In the genomic region with DNA sequence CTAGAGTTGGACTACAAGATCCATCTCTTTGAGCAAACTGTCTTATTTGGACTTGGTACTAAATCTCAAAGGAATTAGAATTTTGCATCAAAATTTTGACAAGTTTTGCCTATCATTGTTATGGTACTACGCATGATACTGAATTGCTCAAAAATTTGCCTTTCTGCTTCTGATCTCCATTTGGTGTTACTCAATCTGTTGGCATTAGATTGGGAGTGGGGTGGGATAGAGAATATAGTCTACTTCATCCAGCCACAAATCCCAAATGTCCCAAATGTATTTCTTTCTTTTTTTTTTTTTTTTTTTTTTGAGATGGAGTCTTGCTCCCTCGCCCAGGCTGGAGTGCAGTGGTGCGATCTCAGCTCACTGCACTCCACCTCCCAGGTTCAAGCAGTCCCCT, we compare ENCODE assay signal across 28 cellular contexts.
"Had no signal": no experiment of that assay in that cellular context is flagged by ENCODE, and none has a peak within 500 bp of the region (broad histone marks: within the 10 kb centered on the region; RNA-seq: fewer than 3 reads in every experiment).

No MANE protein-coding gene starts in this region.

- H3K4me1 Mint-ChIP-seq: activated CD4-positive, alpha-beta T cell treated with anti-CD3 and anti-CD28 coated beads, Interleukin-2, amount 10 ng/mL, durations not matched to agents 24 days and 14 days; activated naive CD4-positive, alpha-beta T cell treated with anti-CD3 and anti-CD28 coated beads, Interleukin-2, amount 50 U/mL, for 24 hours; activated naive CD8-positive, alpha-beta T cell treated with anti-CD3 and anti-CD28 coated beads, Interleukin-2, amount 10 ng/mL, durations not matched to agents 7 days and 5 days had no signal

- H3K27me3 ChIP-seq: adrenal gland, body of pancreas, MG63, Peyer's patch had no signal

- H3K27ac Mint-ChIP-seq: activated CD4-positive, alpha-beta T cell treated with anti-CD3 and anti-CD28 coated beads, Interleukin-2, amount 10 ng/mL, durations not matched to agents 24 days and 14 days; activated CD8-positive, alpha-beta T cell treated with anti-CD3 and anti-CD28 coated beads, Interleukin-2, amount 10 ng/mL, durations not matched to agents 7 days and 5 days; activated naive CD4-positive, alpha-beta T cell treated with anti-CD3 and anti-CD28 coated beads, Interleukin-2, amount 50 U/mL, for 24 hours; activated naive CD8-positive, alpha-beta T cell treated with anti-CD3 and anti-CD28 coated beads, Interleukin-2, amount 10 ng/mL, durations not matched to agents 7 days and 5 days; activated T-cell treated with anti-CD3 and anti-CD28 coated beads, Interleukin-2, amount 50 U/mL, for 24 hours; activated T-helper 2 cell treated with anti-CD3 and anti-CD28 coated beads, Interferon-gamma antibody, Interleukin-2, Interleukin-4, amounts not matched to agents 10 μg/mL and 5 μg/mL and 100 μg/mL, durations not matched to agents 14 hours and 24 hours and 36 hours had no signal

- H3K4me1 ChIP-seq: Peyer's patch had no signal

- H3K27me3 Mint-ChIP-seq: activated naive CD4-positive, alpha-beta T cell treated with anti-CD3 and anti-CD28 coated beads, Interleukin-2, amount 50 U/mL, for 24 hours; activated naive CD8-positive, alpha-beta T cell treated with anti-CD3 and anti-CD28 coated beads, Interleukin-2, amount 10 ng/mL, durations not matched to agents 7 days and 5 days; activated T-cell treated with anti-CD3 and anti-CD28 coated beads, Interleukin-2, amount 50 U/mL, for 24 hours had no signal

- H3K36me3 ChIP-seq: adrenal gland, MG63, Peyer's patch had no signal

- H3K4me3 ChIP-seq: adrenal gland, body of pancreas, MG63, Peyer's patch had no signal

- ATAC-seq: activated CD8-positive, alpha-beta T cell treated with anti-CD3 and anti-CD28 coated beads, Interleukin-2, amount 10 ng/mL, durations not matched to agents 7 days and 5 days; body of pancreas; Right ventricle myocardium inferior had no signal

- H3K36me3 Mint-ChIP-seq: activated naive CD8-positive, alpha-beta T cell treated with anti-CD3 and anti-CD28 coated beads, Interleukin-2, amount 10 ng/mL, durations not matched to agents 7 days and 5 days had no signal

- H3K9me3 ChIP-seq: adrenal gland, body of pancreas, MG63, Peyer's patch had no signal

- H3K9me3 Mint-ChIP-seq: activated CD4-positive, alpha-beta T cell treated with anti-CD3 and anti-CD28 coated beads, Interleukin-2, amount 10 ng/mL, durations not matched to agents 24 days and 14 days; activated naive CD4-positive, alpha-beta T cell treated with anti-CD3 and anti-CD28 coated beads, Interleukin-2, amount 50 U/mL, for 24 hours; activated naive CD8-positive, alpha-beta T cell treated with anti-CD3 and anti-CD28 coated beads, Interleukin-2, amount 10 ng/mL, durations not matched to agents 7 days and 5 days; activated T-cell treated with anti-CD3 and anti-CD28 coated beads, Interleukin-2, amount 50 U/mL, for 24 hours; activated T-helper 2 cell treated with anti-CD3 and anti-CD28 coated beads, Interferon-gamma antibody, Interleukin-2, Interleukin-4, amounts not matched to agents 10 μg/mL and 5 μg/mL and 100 μg/mL, durations not matched to agents 14 hours and 24 hours and 36 hours had no signal

- H3K4me3 Mint-ChIP-seq: activated CD4-positive, alpha-beta T cell treated with anti-CD3 and anti-CD28 coated beads, Interleukin-2, amount 10 ng/mL, durations not matched to agents 24 days and 14 days; activated CD8-positive, alpha-beta T cell treated with anti-CD3 and anti-CD28 coated beads, Interleukin-2, amount 10 ng/mL, durations not matched to agents 7 days and 5 days; activated naive CD4-positive, alpha-beta T cell treated with anti-CD3 and anti-CD28 coated beads, Interleukin-2, amount 50 U/mL, for 24 hours; activated naive CD8-positive, alpha-beta T cell treated with anti-CD3 and anti-CD28 coated beads, Interleukin-2, amount 10 ng/mL, durations not matched to agents 7 days and 5 days; activated T-cell treated with anti-CD3 and anti-CD28 coated beads, Interleukin-2, amount 50 U/mL, for 24 hours had no signal

- H3K27ac ChIP-seq: Peyer's patch had no signal

- DNase-seq: activated CD4-positive, alpha-beta T cell treated with anti-CD3 and anti-CD28 coated beads, Interleukin-2, amount 10 ng/mL, durations not matched to agents 24 days and 14 days; activated CD4-positive, alpha-beta T cell treated with anti-CD3 and anti-CD28 coated beads, Interleukin-2, amount 50 U/mL, for 4 hours; activated CD8-positive, alpha-beta T cell treated with anti-CD3 and anti-CD28 coated beads, Interleukin-2, amount 10 ng/mL, durations not matched to agents 7 days and 5 days; activated gamma-delta T cell; activated naive CD4-positive, alpha-beta T cell treated with Interleukin-2 at 50 U/mL for 16 hours; activated naive CD8-positive, alpha-beta T cell treated with anti-CD3 and anti-CD28 coated beads, Interleukin-2, amount 10 ng/mL, durations not matched to agents 7 days and 5 days; activated T-cell treated with anti-CD3 and anti-CD28 coated beads, Interleukin-2, amount 50 U/mL, for 24 hours; adrenal gland; body of pancreas; caudate nucleus; cerebellar nuclear complex; Kasumi-1; KG1; MG63; NCI-H1105 treated with DMSO at 0.1 percent for 48 hours; NCI-H1436; NCI-H1694; NCI-H1930; NCI-H2081 treated with DMSO at 0.1 percent for 48 hours; NCI-H446 treated with DMSO at 0.1 percent for 48 hours; NK-92 treated with Interleukin-12 subunit alpha and Interleukin-12 subunit beta, amount 100 ng/mL, for 24 hours; Peyer's patch; RPMI8226; SIG-M5; T1000 had no signal
